ENCODE assay signal across 14 cellular contexts in the genomic region with DNA sequence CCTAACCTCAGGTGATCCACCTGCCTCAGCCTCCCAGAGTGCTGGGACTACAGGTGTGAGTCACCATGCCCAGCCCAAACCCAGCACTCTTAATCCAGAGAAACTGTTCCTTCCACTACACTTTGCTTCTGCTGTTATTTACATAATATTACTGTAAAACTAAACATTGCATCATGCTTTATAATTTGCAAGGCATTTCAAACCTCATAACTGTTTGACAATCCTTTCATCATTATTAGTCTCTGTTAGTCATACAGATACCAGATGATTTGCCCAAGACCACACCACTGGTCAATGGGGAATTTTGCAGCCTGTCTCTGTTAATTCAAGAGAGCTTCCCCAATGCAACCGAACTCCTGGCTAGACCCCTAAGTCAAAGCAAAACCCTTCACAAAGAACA.
DNase-seq lines count a peak whose midpoint lies in the region; ATAC-seq and TF ChIP-seq lines count a peak whose summit lies in the region.
"Had no signal": no experiment of that assay in that cellular context is flagged by ENCODE, and none has a peak within 500 bp of the region (broad histone marks: within the 10 kb centered on the region; RNA-seq: fewer than 3 reads in every experiment).

No MANE protein-coding gene starts in this region.

- H3K4ac ChIP-seq in neuronal stem cell (ENCODE audit: low read length), result no peak overlapping the region

- peaks cover 11% of the 10 kb centered on the region for H3K4me1 ChIP-seq in mammary epithelial cell (ENCODE audit: insufficient read depth, low read length)
- H3K4me1 ChIP-seq in neuronal stem cell (ENCODE audit: control insufficient read depth in 2 of 2, insufficient read depth in 1 of 2, low read depth in 1 of 2, low read length in 2 of 2), result no peaks in the 10 kb centered on the region
- H3K4me1 ChIP-seq: gastrocnemius medialis had no signal

- H3K27ac Mint-ChIP-seq in activated T-helper 17 cell treated with anti-CD3 and anti-CD28 coated beads, Interleukin-2, amount 50 U/mL, for 72 hours, result no peak overlapping the region
- H3K27ac Mint-ChIP-seq: activated naive CD4-positive, alpha-beta T cell treated with anti-CD3 and anti-CD28 coated beads, Interleukin-2, amount 50 U/mL, for 24 hours had no signal

- no peak for TF ChIP-seq CTCF in mammary epithelial cell (conservative IDR thresholded peaks at IDR 0.05 in 1 of 2, IDR thresholded peaks at IDR 0.05 in 1 of 2; ENCODE audit: extremely low read depth in 1 of 2, insufficient read depth in 1 of 2, low read depth in 1 of 2, low read length in 2 of 2)

- intact Hi-C loops in mammary epithelial cell (cut with micrococcal nuclease), result no loop called here

- no peak overlapping the region for H2BK12ac ChIP-seq in neuronal stem cell (ENCODE audit: low read length)

- no peak overlapping the region for H3K18ac ChIP-seq in neuronal stem cell (ENCODE audit: low read length)

- dilution Hi-C loops in mammary epithelial cell (cut with HindIII; ENCODE audit: low sequenced_read_pairs), result no loop called here

- no peak overlapping the region for H3K4me3 Mint-ChIP-seq in activated T-helper 17 cell treated with anti-CD3 and anti-CD28 coated beads, Interleukin-2, amount 50 U/mL, for 72 hours
- H3K4me3 Mint-ChIP-seq: activated naive CD4-positive, alpha-beta T cell treated with anti-CD3 and anti-CD28 coated beads, Interleukin-2, amount 50 U/mL, for 24 hours had no signal

- no peaks in the 10 kb centered on the region for H3K9me3 ChIP-seq in mammary epithelial cell (replicated peaks; ENCODE audit: insufficient read depth, low read length)
- no peaks in the 10 kb centered on the region for H3K9me3 ChIP-seq in neuronal stem cell (replicated peaks in 1 of 2; ENCODE audit: control insufficient read depth in 2 of 2, insufficient read depth in 1 of 2, low read depth in 1 of 2, low read length in 2 of 2)
- H3K9me3 ChIP-seq: gastrocnemius medialis had no signal

- H3K4me1 Mint-ChIP-seq in activated T-helper 17 cell treated with anti-CD3 and anti-CD28 coated beads, Interleukin-2, amount 50 U/mL, for 72 hours, result no peaks in the 10 kb centered on the region
- H3K4me1 Mint-ChIP-seq: activated naive CD4-positive, alpha-beta T cell treated with anti-CD3 and anti-CD28 coated beads, Interleukin-2, amount 50 U/mL, for 24 hours had no signal

- H3K36me3 ChIP-seq in mammary epithelial cell (ENCODE audit: insufficient read depth, low read length) (no peaks in the 10 kb centered on the region), neuronal stem cell (replicated peaks in 1 of 2; ENCODE audit: control insufficient read depth in 2 of 2, insufficient read depth in 2 of 2, low read length in 2 of 2) (no peaks in the 10 kb centered on the region)
- H3K36me3 ChIP-seq: gastrocnemius medialis had no signal

- no peak overlapping the region for H2BK120ac ChIP-seq in neuronal stem cell (ENCODE audit: low read depth, low read length)

- BruUV-seq in mammary epithelial cell (replicated peaks; lab: Mats Ljungman, UMichigan), result no TSS peak

- H3K9ac ChIP-seq in mammary epithelial cell (ENCODE audit: insufficient read depth, low read length) (no peak overlapping the region), neuronal stem cell (ENCODE audit: low read depth, low read length, poor library complexity) (no peak overlapping the region)

- no peaks in the 10 kb centered on the region for H4K20me1 ChIP-seq in mammary epithelial cell (ENCODE audit: insufficient read depth, low read length)

- DNase-seq in AG08396 (ENCODE audit: low spot score) (peak; percentile 17), mammary epithelial cell (peak; percentile 57), hypothalamus (lab: John Stamatoyannopoulos, UW) (no peak), NCI-H774 (lab: John Stamatoyannopoulos, UW) (no peak), neuronal stem cell (ENCODE audit: low spot score) (no peak)
- DNase-seq: DND-41; gastrocnemius medialis; KG1; NCI-H187 treated with DMSO at 0.1 percent for 48 hours; stimulated activated CD4-positive, alpha-beta T cell treated with anti-CD3 and anti-CD28 coated beads, Interleukin-2, amount 100 ng/mL, for 24 hours had no signal

- no peak overlapping the region for H3K23ac ChIP-seq in neuronal stem cell (ENCODE audit: low read depth, low read length, poor library complexity)

- peaks cover 9% of the 10 kb centered on the region for H3K27me3 Mint-ChIP-seq in activated T-helper 17 cell treated with anti-CD3 and anti-CD28 coated beads, Interleukin-2, amount 50 U/mL, for 72 hours

- H3K79me1 ChIP-seq in neuronal stem cell (ENCODE audit: low read depth, low read length), result no peaks in the 10 kb centered on the region

- H2AK5ac ChIP-seq in neuronal stem cell (ENCODE audit: low read depth, low read length), result no peak overlapping the region

- CTCF ChIA-PET in mammary epithelial cell (lab: Charles Lee; ENCODE audit: low non-redundant PET), result interaction anchor here (0.6 kb wide), 1 partner anchor 83 kb away, joined by 17 read pairs; no protein-coding TSS in a partner anchor

- H3K9me3 Mint-ChIP-seq in activated T-helper 17 cell treated with anti-CD3 and anti-CD28 coated beads, Interleukin-2, amount 50 U/mL, for 72 hours, result no peaks in the 10 kb centered on the region
- H3K9me3 Mint-ChIP-seq: activated naive CD4-positive, alpha-beta T cell treated with anti-CD3 and anti-CD28 coated beads, Interleukin-2, amount 50 U/mL, for 24 hours had no signal

- in situ Hi-C loops in mammary epithelial cell (cut with MboI; ENCODE audit: low sequenced_read_pairs in 2 of 2), result no loop called here

- H3K79me2 ChIP-seq in mammary epithelial cell (ENCODE audit: insufficient read depth, low read length), result no peaks in the 10 kb centered on the region

- H2AFZ ChIP-seq in mammary epithelial cell (ENCODE audit: low read depth, low read length) (no peak overlapping the region), neuronal stem cell (ENCODE audit: low read length) (no peak overlapping the region)

- H3K4me3 ChIP-seq in mammary epithelial cell (replicated peaks in 1 of 3; ENCODE audit: insufficient read depth in 1 of 3, low read depth in 2 of 3, low read length in 3 of 3) (no peak overlapping the region), neuronal stem cell (ENCODE audit: low read length in 2 of 2) (no peak overlapping the region)
- H3K4me3 ChIP-seq: gastrocnemius medialis had no signal

- ATAC-seq in GM19023 (IDR thresholded peaks at IDR 0.05; ENCODE audit: unreplicated experiment), result peak; percentile 77
- peak; percentile 70 for ATAC-seq in HG02938 (IDR thresholded peaks at IDR 0.05; ENCODE audit: unreplicated experiment)
- ATAC-seq in activated T-helper 17 cell treated with anti-CD3 and anti-CD28 coated beads, Interleukin-2, amount 50 U/mL, for 72 hours (replicated peaks), result no peak
- ATAC-seq: gastrocnemius medialis had no signal

- no peak overlapping the region for H4K8ac ChIP-seq in neuronal stem cell (ENCODE audit: low read depth, low read length)

- no peak overlapping the region for H2BK5ac ChIP-seq in neuronal stem cell (ENCODE audit: low read length)

- no peaks in the 10 kb centered on the region for H3K27me3 ChIP-seq in mammary epithelial cell (ENCODE audit: insufficient read depth, low read length)
- no peaks in the 10 kb centered on the region for H3K27me3 ChIP-seq in neuronal stem cell (ENCODE audit: control insufficient read depth in 3 of 3, insufficient read depth in 3 of 3, low read depth in 1 of 3, low read length in 3 of 3)
- H3K27me3 ChIP-seq: gastrocnemius medialis had no signal

- no peak overlapping the region for H3K27ac ChIP-seq in mammary epithelial cell (ENCODE audit: insufficient read depth, low read depth, low read length)
- H3K27ac ChIP-seq in neuronal stem cell (replicated peaks; ENCODE audit: low read length), result no peak overlapping the region
- H3K27ac ChIP-seq: gastrocnemius medialis had no signal

- no peak overlapping the region for H3K4me2 ChIP-seq in mammary epithelial cell (ENCODE audit: insufficient read depth, low read depth, low read length)
- H3K4me2 ChIP-seq in neuronal stem cell (ENCODE audit: insufficient read depth, low read length, poor library complexity, severe bottlenecking), result no peak overlapping the region

- H3K36me3 Mint-ChIP-seq in activated T-helper 17 cell treated with anti-CD3 and anti-CD28 coated beads, Interleukin-2, amount 50 U/mL, for 72 hours (ENCODE audit: low read depth), result no peaks in the 10 kb centered on the region
- H3K36me3 Mint-ChIP-seq: activated naive CD4-positive, alpha-beta T cell treated with anti-CD3 and anti-CD28 coated beads, Interleukin-2, amount 50 U/mL, for 24 hours had no signal

- no peak overlapping the region for H3K14ac ChIP-seq in neuronal stem cell (ENCODE audit: low read length)

- WGBS in mammary epithelial cell (ENCODE audit: low coverage, missing lambda C conversion rate), result 92% methylated on average over 1 of the region's 1 CpG
- WGBS in neuronal stem cell (ENCODE audit: extremely low coverage in 2 of 2, insufficient read length in 2 of 2, insufficient replicate concordance in 1 of 2), 2 donors, result no CpG with 5 or more reads among the region's 1 CpG

- no peak overlapping the region for H4K91ac ChIP-seq in neuronal stem cell (ENCODE audit: low read depth, low read length, poor library complexity)

- no peak overlapping the region for H2BK15ac ChIP-seq in neuronal stem cell (ENCODE audit: low read length)

Comparison
In these comparisons a context has a peak if more than half of its experiments do, and no peak if none do; other contexts are left out.
1. DNase-seq: peak in AG08396 (single experiment) and mammary epithelial cell (single experiment); none in hypothalamus (0 of 51), NCI-H774 (single experiment) and neuronal stem cell (single experiment).